In the genomic region with DNA sequence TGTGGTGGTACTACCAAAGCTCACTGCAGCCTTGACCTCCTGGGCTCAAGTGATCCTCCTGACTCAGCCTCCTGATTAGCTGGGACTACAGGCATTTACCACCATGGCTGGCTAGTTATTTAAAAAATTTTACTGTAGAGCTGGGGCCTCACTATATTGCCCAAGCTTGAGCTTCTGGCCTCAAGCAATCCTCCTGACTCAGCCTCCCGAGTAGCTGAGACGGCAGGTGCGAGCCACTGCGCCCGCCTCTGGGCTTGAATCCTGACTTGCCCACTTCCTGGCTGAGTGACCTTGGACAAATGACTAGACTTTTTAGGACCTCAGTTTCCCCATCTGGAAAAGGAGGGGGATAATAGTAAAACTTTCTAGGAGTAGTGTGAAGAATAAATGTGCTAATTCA, we compare ENCODE assay signal across 30 cellular contexts.
"Had no signal": no experiment of that assay in that cellular context is flagged by ENCODE, and none has a peak within 500 bp of the region (broad histone marks: within the 10 kb centered on the region; RNA-seq: fewer than 3 reads in every experiment).

No MANE protein-coding gene starts in this region.

- H3K9me3 ChIP-seq: adrenal gland, ascending aorta, breast epithelium, colonic mucosa, gastrocnemius medialis had no signal

- H3K27me3 ChIP-seq: adrenal gland, ascending aorta, breast epithelium, cardiac muscle cell, colonic mucosa, foreskin keratinocyte had no signal

- FAIRE-seq: endometrium had no signal

- H3K27ac ChIP-seq: adrenal gland, ascending aorta, breast epithelium, cardiac muscle cell, colonic mucosa, foreskin keratinocyte, gastrocnemius medialis, WERI-Rb-1 had no signal

- H3K36me3 ChIP-seq: adrenal gland, ascending aorta, breast epithelium, cardiac muscle cell, colonic mucosa, gastrocnemius medialis had no signal

- H3K4me3 ChIP-seq: adrenal gland, ascending aorta, breast epithelium, cardiac muscle cell, colonic mucosa, gastrocnemius medialis had no signal

- DNase-seq: activated B cell treated with CpG ODN at 0.5 μM for 24 hours; activated CD4-positive, alpha-beta T cell treated with anti-CD3 and anti-CD28 coated beads for 48 hours; activated CD4-positive, alpha-beta T cell treated with anti-CD3 and anti-CD28 coated beads, Interleukin-2, amount 50 U/mL, for 1 hour; activated CD4-positive, alpha-beta T cell treated with anti-CD3 and anti-CD28 coated beads, Interleukin-2, amount 50 U/mL, for 48 hours; activated CD8-positive, alpha-beta memory T cell treated with anti-CD3 and anti-CD28 coated beads for 24 hours; activated CD8-positive, alpha-beta T cell treated with anti-CD3 and anti-CD28 coated beads for 36 hours; activated effector memory CD4-positive, alpha-beta T cell treated with Interleukin-2 at 50 U/mL for 16 hours; activated naive CD4-positive, alpha-beta T cell treated with anti-CD3 and anti-CD28 coated beads for 36 hours; activated naive CD8-positive, alpha-beta T cell treated with anti-CD3 and anti-CD28 coated beads for 36 hours; activated naive CD8-positive, alpha-beta T cell treated with anti-CD3 and anti-CD28 coated beads, Interleukin-2, amount 50 U/mL, for 24 hours; activated T-cell treated with anti-CD3 and anti-CD28 coated beads, Interleukin-2, amount 50 U/mL, for 4 hours; adrenal gland; amygdala; central memory CD4-positive, alpha-beta T cell; cerebellar nuclear complex; colonic mucosa; effector CD8-positive, alpha-beta T cell; foreskin keratinocyte; gastrocnemius medialis; T-helper 1 cell; T-helper 17 cell; T1000; WERI-Rb-1 had no signal

- ATAC-seq: activated CD4-positive, CD25-positive, alpha-beta regulatory T cell treated with anti-CD3 and anti-CD28 coated beads, Interleukin-2, amount 50 U/mL, for 24 hours; activated CD8-positive, alpha-beta T cell treated with anti-CD3 and anti-CD28 coated beads for 36 hours; activated naive CD8-positive, alpha-beta T cell treated with anti-CD3 and anti-CD28 coated beads, Interleukin-2, amount 50 U/mL, for 24 hours; activated T-cell treated with anti-CD3 and anti-CD28 coated beads, Interleukin-2, amount 50 U/mL, for 4 hours; activated T-helper 17 cell treated with anti-CD3 and anti-CD28 coated beads, Interleukin-2, amount 50 U/mL, for 72 hours; esophagus mucosa; foreskin keratinocyte; gastrocnemius medialis; T-helper 17 cell had no signal

- H3K4me1 ChIP-seq: colonic mucosa, gastrocnemius medialis had no signal
